In the genomic region with DNA sequence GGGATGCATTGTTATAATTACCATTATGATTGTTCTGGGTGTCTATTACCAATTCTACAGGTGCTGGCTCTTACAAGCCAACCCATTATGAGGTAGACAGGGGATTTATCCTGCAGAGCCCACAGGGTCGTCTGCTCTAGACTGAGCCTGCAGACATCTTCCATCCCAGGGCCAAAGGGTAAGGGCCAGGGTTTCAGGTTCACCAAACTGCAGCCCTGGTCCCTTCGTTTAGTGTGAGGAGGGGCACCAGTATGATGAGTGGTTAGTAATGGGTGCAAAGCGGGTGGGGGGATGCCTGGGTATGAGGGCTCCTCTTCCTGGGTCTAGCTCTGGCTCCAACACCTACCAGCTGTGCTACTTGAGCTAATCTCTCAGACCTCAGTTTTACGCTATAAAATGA, we compare ENCODE assay signal across 15 cellular contexts. TPM values are rescaled to one million over a fixed set of nuclear protein-coding genes. Genes with fewer than 3 reads are reported as not detected.
A peak's percentile ranks its signal among the peaks of the same experiment; 100 is the strongest.
DNase-seq lines count a peak whose midpoint lies in the region; TF ChIP-seq lines count a peak whose summit lies in the region.
"Had no signal": no experiment of that assay in that cellular context is flagged by ENCODE, and none has a peak within 500 bp of the region (broad histone marks: within the 10 kb centered on the region; RNA-seq: fewer than 3 reads in every experiment).

No MANE protein-coding gene starts in this region.

- TF ChIP-seq POLR2A in esophagus squamous epithelium (IDR thresholded peaks at IDR 0.05) (no peak), stomach (IDR thresholded peaks at IDR 0.05) (no peak), lower leg skin (IDR thresholded peaks at IDR 0.05) (no peak)

- intact Hi-C loops in esophagus squamous epithelium (cut with DNase I) (loop anchor here (10.0 kb wide), 1 partner anchor 229 kb away; a partner anchor contains a TSS), stomach (cut with DNase I; ENCODE audit: low total_unique reads) (no loop called here), lower leg skin (cut with DNase I; ENCODE audit: low total_unique reads) (no loop called here)

- H3K4me3 ChIP-seq in KMS-11 (IDR thresholded peaks at IDR 0.05; ENCODE audit: insufficient read depth, low read depth, low read length): no peak overlapping the region
- H3K4me3 ChIP-seq in esophagus squamous epithelium: no peak overlapping the region
- H3K4me3 ChIP-seq in stomach: no peak overlapping the region
- H3K4me3 ChIP-seq in lower leg skin (ENCODE audit: low read depth, poor library complexity, severe bottlenecking): no peak overlapping the region

- no peaks in the 10 kb centered on the region for H3K9me3 Mint-ChIP-seq in activated naive CD4-positive, alpha-beta T cell treated with anti-CD3 and anti-CD28 coated beads, Interleukin-2, amount 50 U/mL, for 24 hours
- H3K9me3 Mint-ChIP-seq: nephron progenitor cell had no signal

- peaks cover 18% of the 10 kb centered on the region for H4K20me1 ChIP-seq in KMS-11 (ENCODE audit: insufficient read depth)

- H2AFZ ChIP-seq in KMS-11 (ENCODE audit: low read depth): peak overlapping the region; percentile 62; the same call in 1 of the 2 replicates

- H3K4me2 ChIP-seq in KMS-11: peak overlapping the region; percentile 96

- H3K9me3 ChIP-seq in esophagus squamous epithelium (no peaks in the 10 kb centered on the region), stomach (no peaks in the 10 kb centered on the region)

- H3K36me3 Mint-ChIP-seq in activated naive CD4-positive, alpha-beta T cell treated with anti-CD3 and anti-CD28 coated beads, Interleukin-2, amount 50 U/mL, for 24 hours: peaks cover 5% of the 10 kb centered on the region

- H3K4me1 ChIP-seq in KMS-11 (ENCODE audit: low read depth, poor library complexity, severe bottlenecking) (peaks cover 75% of the 10 kb centered on the region), esophagus squamous epithelium (peaks cover 52 to 98% (median 74%) of the 10 kb centered on the region in 3 donors), stomach (peaks cover 62 to 91% (median 78%) of the 10 kb centered on the region in 4 donors)

- TF ChIP-seq CTCF in KMS-11 (conservative IDR thresholded peaks at IDR 0.05; ENCODE audit: low read depth, low read length) (no peak), esophagus squamous epithelium (IDR thresholded peaks at IDR 0.05) (no peak), stomach (IDR thresholded peaks at IDR 0.05) (no peak), lower leg skin (IDR thresholded peaks at IDR 0.05) (no peak)

- H3K27ac ChIP-seq in KMS-11: peak overlapping the region; percentile 98; the same call in 1 of the 2 replicates
- peak overlapping the region in 3 of 4 donors; percentile 91 to 96 (median 93) for H3K27ac ChIP-seq in esophagus squamous epithelium
- peak overlapping the region in 4 of 5 donors; percentile 84 to 99 (median 92) for H3K27ac ChIP-seq in stomach

- peak overlapping the region; percentile 79 for H3K27ac Mint-ChIP-seq in activated naive CD4-positive, alpha-beta T cell treated with anti-CD3 and anti-CD28 coated beads, Interleukin-2, amount 50 U/mL, for 24 hours
- H3K27ac Mint-ChIP-seq: nephron progenitor cell had no signal

- H3K4me3 Mint-ChIP-seq in activated naive CD4-positive, alpha-beta T cell treated with anti-CD3 and anti-CD28 coated beads, Interleukin-2, amount 50 U/mL, for 24 hours: no peak overlapping the region
- H3K4me3 Mint-ChIP-seq: nephron progenitor cell had no signal

- TF ChIP-seq EP300 in stomach (IDR thresholded peaks at IDR 0.05): no peak

- H3K27me3 Mint-ChIP-seq in activated naive CD4-positive, alpha-beta T cell treated with anti-CD3 and anti-CD28 coated beads, Interleukin-2, amount 50 U/mL, for 24 hours: no peaks in the 10 kb centered on the region

- H3K4me1 Mint-ChIP-seq in activated naive CD4-positive, alpha-beta T cell treated with anti-CD3 and anti-CD28 coated beads, Interleukin-2, amount 50 U/mL, for 24 hours: peaks cover 62% of the 10 kb centered on the region

- WGBS in esophagus squamous epithelium, 2 donors: 81 to 87% methylated on average over 3 to 4 of the region's 4 CpGs
- WGBS in stomach, 5 donors: 81 to 94% (median 93%) methylated on average over 4 of the region's 4 CpGs
- WGBS in lower leg skin, 2 donors: 82 to 83% methylated on average over 4 of the region's 4 CpGs

- H3K79me2 ChIP-seq in KMS-11 (ENCODE audit: insufficient read depth, low read depth): peaks cover 33% of the 10 kb centered on the region

- H3K27me3 ChIP-seq in KMS-11 (ENCODE audit: insufficient read depth, low read depth): no peaks in the 10 kb centered on the region
- peaks cover 0 to 75% (median 0%) of the 10 kb centered on the region in 4 donors for H3K27me3 ChIP-seq in esophagus squamous epithelium
- no peaks in the 10 kb centered on the region for H3K27me3 ChIP-seq in stomach

- DNase-seq in activated naive CD4-positive, alpha-beta T cell treated with anti-CD3 and anti-CD28 coated beads, Interleukin-2, amount 50 U/mL, for 16 hours: no peak
- DNase-seq in esophagus squamous epithelium (lab: John Stamatoyannopoulos, UW) (no peak), stomach (no peak), hepatic stellate cell (ENCODE audit: low spot score) (no peak), lower leg skin (ENCODE audit: low spot score in 2 of 2) (no peak)
- no peak for DNase-seq in stimulated activated CD4-positive, alpha-beta T cell treated with anti-CD3 and anti-CD28 coated beads, Interleukin-4, amount 100 ng/mL, for 4 hours
- DNase-seq: activated gamma-delta T cell, Calu3, NCI-H2227 treated with DMSO at 0.1 percent for 48 hours, nephron progenitor cell had no signal

- peak overlapping the region; percentile 95; the same call in 1 of the 2 replicates for H3K9ac ChIP-seq in KMS-11

- H3K36me3 ChIP-seq in KMS-11 (ENCODE audit: insufficient read depth): peaks cover 4% of the 10 kb centered on the region; the same call in 1 of the 2 replicates
- H3K36me3 ChIP-seq in esophagus squamous epithelium: no peaks in the 10 kb centered on the region
- no peaks in the 10 kb centered on the region for H3K36me3 ChIP-seq in stomach

RNA-seq across cellular contexts. Expression of a gene that starts 1.2 kb away (rescaled TPM):
- total RNA-seq in esophagus squamous epithelium (10 to 100 TPM in 1 of 4 donors, 1 to 10 TPM in 3; 2.8 to 25.9 (median 5.7) TPM), stomach (10 to 100 TPM in 3 of 5 donors, 1 to 10 TPM in 2; 1.2 to 26.8 (median 13.6) TPM), lower leg skin (10 to 100 TPM; 12.0 to 23.0 (median 19.7) TPM)
- polyA plus RNA-seq in stomach: 10 to 100 TPM; 12.2 to 17.3 (median 15.7) TPM

RNA-seq across cellular contexts. Expression of a gene that starts 30.2 kb away (rescaled TPM):
- total RNA-seq in esophagus squamous epithelium (not detected), stomach (10 to 100 TPM in 1 of 5 donors, not detected in 4; 12.7 TPM), lower leg skin (1 to 10 TPM in 2 of 4 donors, under 1 TPM in 2; 0.57 to 3.0 (median 1.7) TPM)
- 1 to 10 TPM in 2 of 3 donors, under 1 TPM in 1; 0.50 to 1.9 (median 1.4) TPM for polyA plus RNA-seq in stomach
- total RNA-seq: frontal cortex, HT1080 had no signal
- polyA plus RNA-seq: AG04450 had no signal
